In genomic region chr5:172897691-172898512, GRCh38 we compare ENCODE assay signal across 8 cellular contexts.
DNase-seq lines count a peak whose midpoint lies in the region; ATAC-seq and TF ChIP-seq lines count a peak whose summit lies in the region.

No MANE protein-coding gene starts in this region.

- H3K9me3 ChIP-seq in heart left ventricle (no peaks in the 10 kb centered on the region), mucosa of rectum (ENCODE audit: control insufficient read depth in 2 of 2, low read length in 2 of 2) (no peaks in the 10 kb centered on the region)

- no peak for TF ChIP-seq CTCF in heart left ventricle (IDR thresholded peaks at IDR 0.05)

- DNase-seq in heart left ventricle (peak in 2 of 5 donors; percentile 38 to 52), Right ventricle myocardium inferior (ENCODE audit: missing footprints) (no peak), caudate nucleus (lab: John Stamatoyannopoulos, UW) (no peak), NCI-H1417 treated with DMSO at 0.1 percent for 48 hours (lab: John Stamatoyannopoulos, UW) (no peak), NCI-H82 (lab: John Stamatoyannopoulos, UW) (no peak)

- TF ChIP-seq POLR2A in heart left ventricle (IDR thresholded peaks at IDR 0.05): no peak

- intact Hi-C loops in heart left ventricle (cut with DNase I) (loop anchor here in 1 of 10 donors (10.0 kb wide), 1 partner anchor 123 kb away; the partner anchor contains the start of gene DUSP1), Right ventricle myocardium inferior (cut with DNase I) (no loop called here)

- H3K4me1 ChIP-seq in heart left ventricle (peaks cover 2 to 60% (median 52%) of the 10 kb centered on the region in 12 donors), mucosa of rectum (ENCODE audit: control insufficient read depth in 2 of 2, insufficient read depth in 2 of 2, low read length in 2 of 2) (peaks cover under 1 to 4% of the 10 kb centered on the region in 2 donors), urinary bladder (ENCODE audit: insufficient read depth) (no peaks in the 10 kb centered on the region)

- WGBS in heart left ventricle, 4 donors: 27 to 55% (median 43%) methylated on average over 14 of the region's 14 CpGs
- 24% methylated on average over 14 of the region's 14 CpGs for WGBS in urinary bladder

- peak in 3 of 4 donors; percentile 4 to 56 (median 8) for ATAC-seq in heart left ventricle
- no peak for ATAC-seq in Right ventricle myocardium inferior
- ATAC-seq in HG03139 (IDR thresholded peaks at IDR 0.05; ENCODE audit: unreplicated experiment): no peak

- H3K9ac ChIP-seq in mucosa of rectum (ENCODE audit: low read depth in 1 of 2, low read length in 2 of 2): peak overlapping the region in 1 of 2 donors; percentile 38

- H3K36me3 ChIP-seq in heart left ventricle (peaks cover 0 to 18% (median 0%) of the 10 kb centered on the region in 9 donors), mucosa of rectum (ENCODE audit: control insufficient read depth in 2 of 2, insufficient read depth in 2 of 2, low read length in 2 of 2) (peaks cover 30 to 42% of the 10 kb centered on the region in 2 donors), urinary bladder (ENCODE audit: insufficient read depth) (no peaks in the 10 kb centered on the region)

- H3K27ac ChIP-seq in heart left ventricle (peak overlapping the region; percentile 31 to 92 (median 86)), caudate nucleus (ENCODE audit: low read depth, low read length) (peak overlapping the region; percentile 23), mucosa of rectum (ENCODE audit: low read depth in 2 of 2, low read length in 2 of 2) (peak overlapping the region; percentile 66 to 74), urinary bladder (ENCODE audit: low read depth) (peak overlapping the region; percentile 92)

- no peaks in the 10 kb centered on the region for H3K27me3 ChIP-seq in heart left ventricle
- no peaks in the 10 kb centered on the region for H3K27me3 ChIP-seq in mucosa of rectum (ENCODE audit: control insufficient read depth in 2 of 2, insufficient read depth in 2 of 2, low read length in 2 of 2)

- peak overlapping the region in 6 of 12 donors; percentile 13 to 48 (median 34) for H3K4me3 ChIP-seq in heart left ventricle
- no peak overlapping the region for H3K4me3 ChIP-seq in mucosa of rectum (ENCODE audit: low read length in 2 of 2)
- no peak overlapping the region for H3K4me3 ChIP-seq in urinary bladder (ENCODE audit: low read depth, low read length)

Comparison
In these comparisons a context has a peak if more than half of its experiments do, and no peak if none do; other contexts are left out.
1. ATAC-seq: peak in heart left ventricle (3 of 4); none in Right ventricle myocardium inferior (single experiment) and HG03139 (single experiment).
2. H3K27ac ChIP-seq: peak in every context shown above with its lines; median percentile 92 in urinary bladder; 86 in heart left ventricle; 70 in mucosa of rectum; 23 in caudate nucleus.